ENCODE assay signal across 16 cellular contexts in the genomic region with DNA sequence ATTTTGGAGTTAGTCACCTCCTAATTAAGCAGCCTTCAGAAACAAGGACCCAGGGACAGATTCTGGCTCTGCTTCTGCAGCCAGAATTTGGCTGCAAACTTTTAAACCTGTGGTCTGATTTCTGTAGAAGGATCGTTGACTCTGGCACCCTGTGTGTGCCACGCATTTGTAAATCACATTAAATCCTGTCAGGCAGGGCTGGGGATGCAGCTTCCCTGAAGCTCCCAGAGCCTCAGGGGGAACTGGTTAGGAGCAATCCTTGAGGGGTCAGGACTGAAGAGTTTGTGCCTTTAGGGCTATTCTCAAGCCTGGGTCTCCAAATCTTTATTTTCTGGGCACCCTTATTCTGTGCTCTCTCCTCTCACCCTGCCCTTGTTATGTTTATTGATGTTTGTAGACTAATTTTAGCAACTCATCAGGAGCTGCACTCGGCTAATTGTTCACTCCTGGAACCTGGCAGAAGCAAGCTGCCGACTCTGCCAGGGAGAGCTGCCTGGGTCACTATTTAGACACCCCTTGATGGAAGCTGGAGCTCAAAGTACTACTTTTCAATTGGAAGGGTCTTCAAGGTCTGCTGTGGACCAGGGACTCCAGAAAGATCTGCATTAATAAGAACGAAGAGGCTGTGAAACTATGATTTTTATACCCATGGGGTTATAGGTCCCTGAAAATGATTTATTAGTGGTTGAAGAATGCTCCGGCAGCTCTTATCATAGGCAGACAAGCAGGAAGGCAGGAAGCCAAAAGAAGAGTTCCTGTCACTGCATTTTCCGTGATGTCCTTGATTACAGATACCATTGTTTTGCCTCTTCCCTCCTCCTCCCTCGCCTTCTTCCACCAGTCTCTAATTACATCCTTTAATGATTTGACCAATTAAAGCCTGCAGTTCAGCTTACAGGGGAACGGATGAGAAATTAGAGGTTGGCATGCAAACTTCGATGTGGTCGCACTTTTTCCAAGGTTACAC. TPM values are rescaled to one million over a fixed set of nuclear protein-coding genes. Genes with fewer than 3 reads are reported as not detected.
DNase-seq lines count a peak whose midpoint lies in the region; ATAC-seq and TF ChIP-seq lines count a peak whose summit lies in the region.
"Had no signal": no experiment of that assay in that cellular context is flagged by ENCODE, and none has a peak within 500 bp of the region (broad histone marks: within the 10 kb centered on the region; RNA-seq: fewer than 3 reads in every experiment).

No MANE protein-coding gene starts in this region.

- DNase-seq in NCI-H1436 (lab: John Stamatoyannopoulos, UW): peak; percentile 30
- DNase-seq in SK-N-SH: peak; percentile 50
- peak; percentile 60 for DNase-seq in left kidney (ENCODE audit: low read depth, low spot score)
- no peak for DNase-seq in MCF 10A (ENCODE audit: unreplicated experiment)
- DNase-seq: activated T-cell treated with anti-CD3 and anti-CD28 coated beads, Interleukin-2, amount 50 U/mL, for 72 hours; heart right ventricle; SHP77; stimulated activated CD4-positive, alpha-beta T cell treated with anti-CD3 and anti-CD28 coated beads, Interleukin-4, amount 100 ng/mL, for 4 hours; stimulated activated naive CD8-positive, alpha-beta T cell treated with anti-CD3 and anti-CD28 coated beads, Interleukin-15, amount 100 ng/mL, for 72 hours had no signal

- no peaks in the 10 kb centered on the region for H3K27me3 Mint-ChIP-seq in MCF 10A (ENCODE audit: insufficient read depth, unreplicated experiment)

- H4K20me1 ChIP-seq in DOHH2 (ENCODE audit: control insufficient read depth, insufficient read depth, low read depth, low read length): no peaks in the 10 kb centered on the region
- no peaks in the 10 kb centered on the region for H4K20me1 ChIP-seq in SK-N-SH (ENCODE audit: insufficient read depth)

- H3K4me3 ChIP-seq in DOHH2 (ENCODE audit: low read length) (no peak overlapping the region), SK-N-SH (ENCODE audit: low read depth in 2 of 2, low read length in 1 of 2) (no peak overlapping the region; a peak in 1 of 4 replicates)
- H3K4me3 ChIP-seq: heart right ventricle, lung had no signal

- peak overlapping the region; percentile 79; the same call in 1 of the 2 replicates for H2AFZ ChIP-seq in SK-N-SH (ENCODE audit: low read depth)

- H3K4me3 Mint-ChIP-seq in MCF 10A (ENCODE audit: unreplicated experiment): no peak overlapping the region
- H3K4me3 Mint-ChIP-seq: activated T-cell treated with anti-CD3 and anti-CD28 coated beads, Interleukin-2, amount 50 U/mL, for 72 hours; stimulated activated naive CD8-positive, alpha-beta T cell treated with anti-CD3 and anti-CD28 coated beads, Interleukin-15, amount 100 ng/mL, for 72 hours had no signal

- CTCF ChIA-PET in SK-N-SH (lab: Yijun Ruan, JAX) (interaction anchor here (1.2 to 2.6 kb wide), 4 partner anchors 12 to 121 kb away, joined by 3 to 10 read pairs (median 4); no protein-coding TSS in a partner anchor), MCF 10A (lab: Yijun Ruan, JAX) (interaction anchor here (0.6 kb wide), 1 partner anchor 34 kb away, joined by 3 read pairs; no protein-coding TSS in a partner anchor)

- no peak overlapping the region for H3K27ac ChIP-seq in DOHH2 (ENCODE audit: low read depth, low read length)
- H3K27ac ChIP-seq in SK-N-SH (ENCODE audit: low read depth in 2 of 2, low read length in 1 of 2): peak overlapping the region in 1 of 2 experiments; percentile 93; a peak in 2 of 4 replicates
- H3K27ac ChIP-seq: heart right ventricle had no signal

- no TSS peak for BruUV-seq in MCF 10A (replicated peaks; lab: Mats Ljungman, UMichigan)

- H3K4me1 ChIP-seq in DOHH2 (ENCODE audit: control insufficient read depth, low read length): peaks cover 22% of the 10 kb centered on the region
- H3K4me1 ChIP-seq in SK-N-SH (ENCODE audit: control insufficient read depth in 1 of 2, insufficient read depth in 2 of 2, low read depth in 1 of 2, low read length in 1 of 2): peaks cover 10 to 29% of the 10 kb centered on the region in 2 experiments; a peak in 3 of 4 replicates

- intact Hi-C loops in MCF 10A (cut with micrococcal nuclease): no loop called here

- H3K9me2 ChIP-seq in DOHH2 (replicated peaks; ENCODE audit: control insufficient read depth, low read length) (no peaks in the 10 kb centered on the region), SK-N-SH (no peaks in the 10 kb centered on the region)

- TF ChIP-seq CTCF in DOHH2 (IDR thresholded peaks at IDR 0.05; ENCODE audit: low read depth, low read length, poor library complexity, severe bottlenecking) (no peak), SK-N-SH (IDR thresholded peaks at IDR 0.05) (no peak), MCF 10A (IDR thresholded peaks at IDR 0.05; ENCODE audit: unreplicated experiment) (no peak)

- ATAC-seq in GM18873 (IDR thresholded peaks at IDR 0.05; ENCODE audit: low FRiP score, unreplicated experiment): no peak
- no peak for ATAC-seq in GM19455 (IDR thresholded peaks at IDR 0.05; ENCODE audit: unreplicated experiment)
- ATAC-seq in GM21367 (IDR thresholded peaks at IDR 0.05; ENCODE audit: unreplicated experiment): no peak
- ATAC-seq: activated CD4-positive, CD25-positive, alpha-beta regulatory T cell treated with anti-CD3 and anti-CD28 coated beads, Interleukin-2, amount 50 U/mL, for 24 hours; activated T-cell treated with anti-CD3 and anti-CD28 coated beads, Interleukin-2, amount 50 U/mL, for 72 hours; stimulated activated naive CD8-positive, alpha-beta T cell treated with anti-CD3 and anti-CD28 coated beads, Interleukin-15, amount 100 ng/mL, for 72 hours had no signal

- H3K9me3 Mint-ChIP-seq in MCF 10A (ENCODE audit: unreplicated experiment): no peaks in the 10 kb centered on the region
- H3K9me3 Mint-ChIP-seq: activated T-cell treated with anti-CD3 and anti-CD28 coated beads, Interleukin-2, amount 50 U/mL, for 72 hours; stimulated activated naive CD8-positive, alpha-beta T cell treated with anti-CD3 and anti-CD28 coated beads, Interleukin-15, amount 100 ng/mL, for 72 hours had no signal

- H3K27me3 ChIP-seq in DOHH2 (ENCODE audit: control insufficient read depth, low read length) (no peaks in the 10 kb centered on the region), SK-N-SH (ENCODE audit: insufficient read depth) (no peaks in the 10 kb centered on the region)

- no peak; the same call in 1 of the 2 replicates for TF ChIP-seq RAD21 in SK-N-SH (IDR thresholded peaks at IDR 0.05; ENCODE audit: low read length)

- no peak overlapping the region for H3K27ac Mint-ChIP-seq in MCF 10A (ENCODE audit: low read depth, unreplicated experiment)
- H3K27ac Mint-ChIP-seq: activated T-cell treated with anti-CD3 and anti-CD28 coated beads, Interleukin-2, amount 50 U/mL, for 72 hours had no signal

- H3K9ac ChIP-seq in SK-N-SH: no peak overlapping the region

- POLR2A ChIA-PET in SK-N-SH (lab: Yijun Ruan, JAX): interaction anchor here (1.2 to 1.9 kb wide), 2 partner anchors 12 to 46 kb away, joined by 4 to 8 read pairs; no protein-coding TSS in a partner anchor
- POLR2A ChIA-PET in MCF 10A (lab: Yijun Ruan, JAX): interaction anchor here (1.1 kb wide), 1 partner anchor 12 kb away, joined by 3 read pairs; no protein-coding TSS in a partner anchor

- H3K79me2 ChIP-seq in DOHH2 (ENCODE audit: control insufficient read depth, low read length) (no peaks in the 10 kb centered on the region), SK-N-SH (ENCODE audit: insufficient read depth) (no peaks in the 10 kb centered on the region)

- H3F3A ChIP-seq in DOHH2 (ENCODE audit: control insufficient read depth, insufficient read depth): 0 out of 2 replicates have a peak, but pooled peaks cover 2% of the 10 kb centered on the region
- peaks cover 4% of the 10 kb centered on the region for H3F3A ChIP-seq in SK-N-SH (replicated peaks; ENCODE audit: insufficient read depth)

- H3K4me2 ChIP-seq in DOHH2 (ENCODE audit: low read length) (peak overlapping the region; percentile 2; the same call in 1 of the 2 replicates), SK-N-SH (no peak overlapping the region)

- no peaks in the 10 kb centered on the region for H3K4me1 Mint-ChIP-seq in MCF 10A (ENCODE audit: insufficient read depth, unreplicated experiment)

- H3K9me3 ChIP-seq in DOHH2 (ENCODE audit: control insufficient read depth, insufficient read depth, low read length): no peaks in the 10 kb centered on the region
- H3K9me3 ChIP-seq in SK-N-SH: no peaks in the 10 kb centered on the region
- H3K9me3 ChIP-seq: heart right ventricle had no signal

- peak in 1 of 2 experiments; percentile 74; a peak in 1 of 4 replicates for TF ChIP-seq EP300 in SK-N-SH (IDR thresholded peaks at IDR 0.05; ENCODE audit: borderline replicate concordance in 1 of 2, low read depth in 1 of 2, low read length in 1 of 2)

- WGBS in SK-N-SH (ENCODE audit: low lambda C conversion rate): 44% methylated on average over 10 of the region's 11 CpGs

- no peaks in the 10 kb centered on the region for H3K36me3 Mint-ChIP-seq in MCF 10A (ENCODE audit: insufficient read depth, unreplicated experiment)

- H3K36me3 ChIP-seq in DOHH2 (ENCODE audit: control insufficient read depth, low read length) (no peaks in the 10 kb centered on the region), SK-N-SH (replicated peaks in 1 of 2; ENCODE audit: control insufficient read depth in 1 of 2, insufficient read depth in 2 of 2, low read length in 1 of 2) (no peaks in the 10 kb centered on the region)
- H3K36me3 ChIP-seq: heart right ventricle had no signal

TF ChIP-seq in SK-N-SH, 30 proteins besides CTCF, POLR2A, EP300 and RAD21 (continues in another document):
- TF ChIP-seq IRF3 (IDR thresholded peaks at IDR 0.05; ENCODE audit: low read depth, low read length) (no peak), NFIC (IDR thresholded peaks at IDR 0.05; ENCODE audit: borderline replicate concordance) (0 out of 2 replicates have a peak, but pooled peaks have one; percentile 15), FOXM1 (IDR thresholded peaks at IDR 0.05; ENCODE audit: low read depth) (no peak), MAX (IDR thresholded peaks at IDR 0.05; ENCODE audit: low read depth) (no peak), CHD2 (IDR thresholded peaks at IDR 0.05; ENCODE audit: low read length, partially characterized antibody) (no peak), TAF1 (IDR thresholded peaks at IDR 0.05; ENCODE audit: borderline replicate concordance, low read depth, low read length) (no peak)

RNA-seq across cellular contexts. Expression of gene NOX3, which starts 6.5 kb away (rescaled TPM):
- 0.02 TPM in 1 of 2 replicates, not detected in the other for polyA plus RNA-seq in SK-N-SH (2012; rRNA removed)
- 0.01 and 0.04 TPM in 2 replicates for polyA plus RNA-seq in SK-N-SH (2012; cell fraction: cytosol; rRNA removed)
- 0.06 TPM in 1 of 2 replicates, not detected in the other for polyA plus RNA-seq in SK-N-SH (2012; cell fraction: nucleus; rRNA removed)
- total RNA-seq in MCF 10A (2022): not detected in 2 replicates
- total RNA-seq: activated T-cell treated with anti-CD3 and anti-CD28 coated beads, Interleukin-2, amount 50 U/mL, for 72 hours; heart right ventricle; lung; posterior vena cava had no signal
- polyA plus RNA-seq: heart right ventricle, lung had no signal
